ENCODE assay signal across 17 cellular contexts in genomic region chr12:119624971-119625370, GRCh38.
DNase-seq lines count a peak whose midpoint lies in the region; ATAC-seq lines count a peak whose summit lies in the region.
"Had no signal": no experiment of that assay in that cellular context is flagged by ENCODE, and none has a peak within 500 bp of the region (broad histone marks: within the 10 kb centered on the region; RNA-seq: fewer than 3 reads in every experiment).

No MANE protein-coding gene starts in this region.

- ATAC-seq in HG02885 (IDR thresholded peaks at IDR 0.05; ENCODE audit: poor library complexity, unreplicated experiment) (no peak), HG03139 (IDR thresholded peaks at IDR 0.05; ENCODE audit: unreplicated experiment) (no peak), HG03442 (IDR thresholded peaks at IDR 0.05; ENCODE audit: unreplicated experiment) (no peak)
- ATAC-seq: Panc1 had no signal

- DNase-seq in DMS79 (lab: John Stamatoyannopoulos, UW) (peak; percentile 69), NCI-H1105 treated with DMSO at 0.1 percent for 48 hours (lab: John Stamatoyannopoulos, UW) (peak; percentile 92), NCI-H774 (lab: John Stamatoyannopoulos, UW) (peak; percentile 63), kidney tubule cell (ENCODE audit: low spot score) (peak; percentile 24), SW480 (ENCODE audit: low spot score) (no peak)
- DNase-seq: activated CD4-positive, alpha-beta T cell treated with anti-CD3 and anti-CD28 coated beads, Interleukin-2, amount 10 ng/mL, durations not matched to agents 24 days and 14 days; activated naive CD4-positive, alpha-beta T cell treated with anti-CD3 and anti-CD28 coated beads, Interleukin-2, amount 10 ng/mL, durations not matched to agents 7 days and 5 days; activated T-cell treated with anti-CD3 and anti-CD28 coated beads for 4 hours; HFFc6; left ventricle myocardium inferior; NCI-H526 treated with DMSO at 0.1 percent for 48 hours; stimulated activated CD4-positive, alpha-beta T cell treated with anti-CD3 and anti-CD28 coated beads, Interleukin-4, amount 100 ng/mL, for 1 hour; substantia nigra had no signal
